ENCODE assay signal across 21 cellular contexts in genomic region chr11:102806296-102806695, GRCh38. TPM values are rescaled to one million over a fixed set of nuclear protein-coding genes. Genes with fewer than 3 reads are reported as not detected.
"Had no signal": no experiment of that assay in that cellular context is flagged by ENCODE, and none has a peak within 500 bp of the region (broad histone marks: within the 10 kb centered on the region; RNA-seq: fewer than 3 reads in every experiment).

No MANE protein-coding gene starts in this region.

- DNase-seq: activated CD4-positive, alpha-beta memory T cell treated with anti-CD3 and anti-CD28 coated beads for 36 hours; activated effector memory CD4-positive, alpha-beta T cell treated with anti-CD3 and anti-CD28 coated beads, Interleukin-2, amount 50 U/mL, for 16 hours; activated T-cell treated with anti-CD3 and anti-CD28 coated beads, Interleukin-2, amount 50 U/mL, for 4 hours; anterior cingulate cortex; colonic mucosa; effector CD4-positive, alpha-beta T cell; hypothalamus; immature natural killer cell; left cardiac atrium; mucosa of descending colon; occipital lobe; sigmoid colon; stimulated activated CD4-positive, alpha-beta T cell treated with anti-CD3 and anti-CD28 coated beads, Interleukin-12 subunit alpha, Interleukin-12 subunit beta, amount 100 ng/mL, for 4 hours; stimulated activated naive CD4-positive, alpha-beta T cell; T1000 had no signal

- ATAC-seq: activated naive CD4-positive, alpha-beta T cell treated with anti-CD3 and anti-CD28 coated beads, Interleukin-2, amount 50 U/mL, for 72 hours; activated T-cell treated with anti-CD3 and anti-CD28 coated beads, Interleukin-2, amount 50 U/mL, for 4 hours; left cardiac atrium; mucosa of descending colon; natural killer cell treated with Interleukin-12 subunit alpha and Interleukin-12 subunit beta and Interleukin-15 and Interleukin-18, amount 100 ng/mL, for 72 hours had no signal

- H3K27ac ChIP-seq: colonic mucosa, sigmoid colon had no signal

- H3K4me1 ChIP-seq: colonic mucosa, sigmoid colon had no signal

- H3K4me3 Mint-ChIP-seq: activated CD4-positive, alpha-beta memory T cell treated with anti-CD3 and anti-CD28 coated beads for 36 hours; activated T-cell treated with anti-CD3 and anti-CD28 coated beads, Interleukin-2, amount 50 U/mL, for 4 hours; immature natural killer cell; natural killer cell treated with Interleukin-12 subunit alpha and Interleukin-12 subunit beta and Interleukin-15 and Interleukin-18, amount 100 ng/mL, for 72 hours; type B pancreatic cell had no signal

- H3K4me1 Mint-ChIP-seq: immature natural killer cell had no signal

- H3K9me3 Mint-ChIP-seq: activated CD4-positive, alpha-beta memory T cell treated with anti-CD3 and anti-CD28 coated beads for 36 hours; activated naive CD4-positive, alpha-beta T cell treated with anti-CD3 and anti-CD28 coated beads, Interleukin-2, amount 50 U/mL, for 72 hours; activated T-cell treated with anti-CD3 and anti-CD28 coated beads, Interleukin-2, amount 50 U/mL, for 4 hours; type B pancreatic cell had no signal

- H3K27ac Mint-ChIP-seq: activated CD4-positive, alpha-beta memory T cell treated with anti-CD3 and anti-CD28 coated beads for 36 hours; activated naive CD4-positive, alpha-beta T cell treated with anti-CD3 and anti-CD28 coated beads, Interleukin-2, amount 50 U/mL, for 72 hours; immature natural killer cell; natural killer cell treated with Interleukin-12 subunit alpha and Interleukin-12 subunit beta and Interleukin-15 and Interleukin-18, amount 100 ng/mL, for 72 hours; type B pancreatic cell had no signal

- H3K4me3 ChIP-seq: colonic mucosa, mucosa of descending colon, sigmoid colon had no signal

- H3K36me3 ChIP-seq: colonic mucosa, sigmoid colon had no signal

- H3K27me3 Mint-ChIP-seq: type B pancreatic cell had no signal

- H3K9me3 ChIP-seq: colonic mucosa, mucosa of descending colon, sigmoid colon had no signal

- H3K27me3 ChIP-seq: colonic mucosa, sigmoid colon had no signal

- H3K36me3 Mint-ChIP-seq: activated CD4-positive, alpha-beta memory T cell treated with anti-CD3 and anti-CD28 coated beads for 36 hours; activated naive CD4-positive, alpha-beta T cell treated with anti-CD3 and anti-CD28 coated beads, Interleukin-2, amount 50 U/mL, for 72 hours; immature natural killer cell; natural killer cell treated with Interleukin-12 subunit alpha and Interleukin-12 subunit beta and Interleukin-15 and Interleukin-18, amount 100 ng/mL, for 72 hours; type B pancreatic cell had no signal

RNA-seq across cellular contexts. Expression of gene MMP1, which starts 8.3 kb away (rescaled TPM):
- total RNA-seq: activated CD4-positive, alpha-beta memory T cell treated with anti-CD3 and anti-CD28 coated beads for 36 hours; activated naive CD4-positive, alpha-beta T cell treated with anti-CD3 and anti-CD28 coated beads, Interleukin-2, amount 50 U/mL, for 72 hours; activated T-cell treated with anti-CD3 and anti-CD28 coated beads, Interleukin-2, amount 50 U/mL, for 4 hours; natural killer cell treated with Interleukin-12 subunit alpha and Interleukin-12 subunit beta and Interleukin-15 and Interleukin-18, amount 100 ng/mL, for 72 hours; occipital lobe had no signal
- polyA plus RNA-seq: immature natural killer cell had no signal

RNA-seq across cellular contexts. Expression of gene MMP10, which starts 25.9 kb away (rescaled TPM):
- total RNA-seq: activated CD4-positive, alpha-beta memory T cell treated with anti-CD3 and anti-CD28 coated beads for 36 hours; activated naive CD4-positive, alpha-beta T cell treated with anti-CD3 and anti-CD28 coated beads, Interleukin-2, amount 50 U/mL, for 72 hours; cardiac septum; left cardiac atrium; natural killer cell treated with Interleukin-12 subunit alpha and Interleukin-12 subunit beta and Interleukin-15 and Interleukin-18, amount 100 ng/mL, for 72 hours; occipital lobe; sigmoid colon had no signal
- polyA plus RNA-seq: immature natural killer cell had no signal

RNA-seq across cellular contexts. Expression of gene MMP3, which starts 37.1 kb away (rescaled TPM):
- total RNA-seq: activated CD4-positive, alpha-beta memory T cell treated with anti-CD3 and anti-CD28 coated beads for 36 hours; activated naive CD4-positive, alpha-beta T cell treated with anti-CD3 and anti-CD28 coated beads, Interleukin-2, amount 50 U/mL, for 72 hours; activated T-cell treated with anti-CD3 and anti-CD28 coated beads, Interleukin-2, amount 50 U/mL, for 4 hours; cardiac septum; left cardiac atrium; lung microvascular endothelial cell; natural killer cell treated with Interleukin-12 subunit alpha and Interleukin-12 subunit beta and Interleukin-15 and Interleukin-18, amount 100 ng/mL, for 72 hours; occipital lobe; pulmonary artery endothelial cell had no signal
- polyA plus RNA-seq: immature natural killer cell had no signal
